ENCODE assay signal across 1 cellular context in the genomic region with DNA sequence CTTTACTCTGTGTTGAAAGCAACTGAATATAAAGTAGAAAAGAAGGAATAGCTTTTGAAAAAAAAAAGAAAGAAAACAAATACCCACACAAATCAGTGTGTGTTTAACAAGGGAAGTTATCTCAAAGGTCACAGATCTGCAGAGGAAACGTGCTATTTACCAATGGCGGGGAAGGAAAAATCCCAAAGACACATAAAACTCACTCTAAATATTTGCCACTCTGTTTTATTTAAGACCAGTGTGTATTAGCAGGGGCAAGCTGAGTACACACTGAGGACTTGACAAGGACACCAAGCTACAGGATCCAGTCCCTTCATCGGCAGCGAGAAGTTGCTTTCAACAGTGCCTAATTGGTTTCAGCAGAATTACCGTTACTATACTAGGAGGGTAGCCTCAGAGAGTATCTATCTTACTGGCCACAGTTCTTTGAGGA.
TF ChIP-seq lines count a peak whose summit lies in the region.

No MANE protein-coding gene starts in this region.

TF ChIP-seq in HepG2, 621 proteins besides CTCF, POLR2A, EP300 and RAD21 (continued from another document and continues in another):
- TF ChIP-seq ZSCAN30 (CRISPR knock-in tag; IDR thresholded peaks at IDR 0.05) (no peak; the same call in 1 of the 2 replicates), ZNF343 (CRISPR knock-in tag; IDR thresholded peaks at IDR 0.05) (no peak), NCOA1 (CRISPR knock-in tag; IDR thresholded peaks at IDR 0.05) (0 out of 2 replicates have a peak, but pooled peaks have one; percentile 76), DNMT1 (CRISPR knock-in tag; IDR thresholded peaks at IDR 0.05) (no peak), ZNF460 (CRISPR knock-in tag; IDR thresholded peaks at IDR 0.05; ENCODE audit: borderline replicate concordance) (no peak; the same call in 1 of the 2 replicates), ZNF879 (CRISPR knock-in tag; IDR thresholded peaks at IDR 0.05) (no peak), TP53 (CRISPR knock-in tag; conservative IDR thresholded peaks at IDR 0.05) (no peak), MYNN (CRISPR knock-in tag; IDR thresholded peaks at IDR 0.05; ENCODE audit: low read depth) (no peak), CBX1 (IDR thresholded peaks at IDR 0.05; ENCODE audit: low read depth) (no peak), PPARG (CRISPR knock-in tag; conservative IDR thresholded peaks at IDR 0.05) (peak; percentile 93), SMAD3 (CRISPR knock-in tag; IDR thresholded peaks at IDR 0.05) (peak; percentile 89), MAFF (IDR thresholded peaks at IDR 0.05; ENCODE audit: low read depth, low read length) (no peak), TBL1XR1 (IDR thresholded peaks at IDR 0.05; ENCODE audit: borderline replicate concordance, low read length, partially characterized antibody) (peak; percentile 83), PRMT3 (CRISPR knock-in tag; IDR thresholded peaks at IDR 0.05; ENCODE audit: borderline replicate concordance, low read depth) (no peak), ZNF335 (CRISPR knock-in tag; IDR thresholded peaks at IDR 0.05) (peak; percentile 64; the same call in 1 of the 2 replicates), ARHGAP35 (CRISPR knock-in tag; IDR thresholded peaks at IDR 0.05; ENCODE audit: borderline replicate concordance) (no peak), SRSF1 (optimal IDR thresholded peaks at IDR 0.05; ENCODE audit: low read depth, low read length) (no peak), CHCHD3 (CRISPR knock-in tag; IDR thresholded peaks at IDR 0.05) (no peak), ZNF709 (CRISPR knock-in tag; IDR thresholded peaks at IDR 0.05) (no peak), FOXP1 (IDR thresholded peaks at IDR 0.05) (peak; percentile 82), FOXP1 (CRISPR knock-in tag; IDR thresholded peaks at IDR 0.05) (peak; percentile 99), DMTF1 (CRISPR knock-in tag; IDR thresholded peaks at IDR 0.05) (no peak), PAX8 (CRISPR knock-in tag; IDR thresholded peaks at IDR 0.05; ENCODE audit: borderline replicate concordance) (no peak), DR1 (CRISPR knock-in tag; IDR thresholded peaks at IDR 0.05) (no peak), PLRG1 (conservative IDR thresholded peaks at IDR 0.05) (no peak), HOXA7 (CRISPR knock-in tag; IDR thresholded peaks at IDR 0.05) (no peak), GTF3A (CRISPR knock-in tag; conservative IDR thresholded peaks at IDR 0.05) (no peak), ELF4 (CRISPR knock-in tag; IDR thresholded peaks at IDR 0.05; ENCODE audit: borderline replicate concordance) (0 out of 2 replicates have a peak, but pooled peaks have one; percentile 27), NR2F2 (IDR thresholded peaks at IDR 0.05; ENCODE audit: borderline replicate concordance, low read depth) (peak; percentile 100), ZNF580 (CRISPR knock-in tag; IDR thresholded peaks at IDR 0.05; ENCODE audit: borderline replicate concordance, low read depth) (peak; percentile 59; the same call in 1 of the 2 replicates), ZNF292 (CRISPR knock-in tag; IDR thresholded peaks at IDR 0.05; ENCODE audit: borderline replicate concordance, low read depth) (peak; percentile 72; the same call in 1 of the 2 replicates), ZNF121 (CRISPR knock-in tag; IDR thresholded peaks at IDR 0.05) (no peak), ZNF83 (CRISPR knock-in tag; IDR thresholded peaks at IDR 0.05; ENCODE audit: borderline replicate concordance) (no peak), KAT8 (CRISPR knock-in tag; IDR thresholded peaks at IDR 0.05) (peak; percentile 82), FOSL1 (CRISPR knock-in tag; IDR thresholded peaks at IDR 0.05; ENCODE audit: borderline replicate concordance) (no peak), TAF1 (CRISPR knock-in tag; IDR thresholded peaks at IDR 0.05) (peak; percentile 37; the same call in 1 of the 2 replicates), BHLHE40 (IDR thresholded peaks at IDR 0.05; ENCODE audit: low read length) (peak; percentile 96), SKIL (CRISPR knock-in tag; IDR thresholded peaks at IDR 0.05; ENCODE audit: borderline replicate concordance) (peak; percentile 69; the same call in 1 of the 2 replicates), SOX13 (IDR thresholded peaks at IDR 0.05) (peak; percentile 93), SOX13 (CRISPR knock-in tag; conservative IDR thresholded peaks at IDR 0.05 in 1 of 2, IDR thresholded peaks at IDR 0.05 in 1 of 2) (peak in 1 of 2 experiments; percentile 98; a peak in 2 of 4 replicates)
- TF ChIP-seq, protein P1, sequence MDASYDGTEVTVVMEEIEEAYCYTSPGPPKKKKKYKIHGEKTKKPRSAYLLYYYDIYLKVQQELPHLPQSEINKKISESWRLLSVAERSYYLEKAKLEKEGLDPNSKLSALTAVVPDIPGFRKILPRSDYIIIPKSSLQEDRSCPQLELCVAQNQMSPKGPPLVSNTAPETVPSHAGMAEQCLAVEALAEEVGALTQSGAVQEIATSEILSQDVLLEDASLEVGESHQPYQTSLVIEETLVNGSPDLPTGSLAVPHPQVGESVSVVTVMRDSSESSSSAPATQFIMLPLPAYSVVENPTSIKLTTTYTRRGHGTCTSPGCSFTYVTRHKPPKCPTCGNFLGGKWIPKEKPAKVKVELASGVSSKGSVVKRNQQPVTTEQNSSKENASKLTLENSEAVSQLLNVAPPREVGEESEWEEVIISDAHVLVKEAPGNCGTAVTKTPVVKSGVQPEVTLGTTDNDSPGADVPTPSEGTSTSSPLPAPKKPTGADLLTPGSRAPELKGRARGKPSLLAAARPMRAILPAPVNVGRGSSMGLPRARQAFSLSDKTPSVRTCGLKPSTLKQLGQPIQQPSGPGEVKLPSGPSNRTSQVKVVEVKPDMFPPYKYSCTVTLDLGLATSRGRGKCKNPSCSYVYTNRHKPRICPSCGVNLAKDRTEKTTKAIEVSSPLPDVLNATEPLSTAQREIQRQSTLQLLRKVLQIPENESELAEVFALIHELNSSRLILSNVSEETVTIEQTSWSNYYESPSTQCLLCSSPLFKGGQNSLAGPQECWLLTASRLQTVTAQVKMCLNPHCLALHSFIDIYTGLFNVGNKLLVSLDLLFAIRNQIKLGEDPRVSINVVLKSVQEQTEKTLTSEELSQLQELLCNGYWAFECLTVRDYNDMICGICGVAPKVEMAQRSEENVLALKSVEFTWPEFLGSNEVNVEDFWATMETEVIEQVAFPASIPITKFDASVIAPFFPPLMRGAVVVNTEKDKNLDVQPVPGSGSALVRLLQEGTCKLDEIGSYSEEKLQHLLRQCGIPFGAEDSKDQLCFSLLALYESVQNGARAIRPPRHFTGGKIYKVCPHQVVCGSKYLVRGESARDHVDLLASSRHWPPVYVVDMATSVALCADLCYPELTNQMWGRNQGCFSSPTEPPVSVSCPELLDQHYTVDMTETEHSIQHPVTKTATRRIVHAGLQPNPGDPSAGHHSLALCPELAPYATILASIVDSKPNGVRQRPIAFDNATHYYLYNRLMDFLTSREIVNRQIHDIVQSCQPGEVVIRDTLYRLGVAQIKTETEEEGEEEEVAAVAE (CRISPR knock-in tag; IDR thresholded peaks at IDR 0.05; ENCODE audit: borderline replicate concordance) = no peak
- TF ChIP-seq, protein P2, sequence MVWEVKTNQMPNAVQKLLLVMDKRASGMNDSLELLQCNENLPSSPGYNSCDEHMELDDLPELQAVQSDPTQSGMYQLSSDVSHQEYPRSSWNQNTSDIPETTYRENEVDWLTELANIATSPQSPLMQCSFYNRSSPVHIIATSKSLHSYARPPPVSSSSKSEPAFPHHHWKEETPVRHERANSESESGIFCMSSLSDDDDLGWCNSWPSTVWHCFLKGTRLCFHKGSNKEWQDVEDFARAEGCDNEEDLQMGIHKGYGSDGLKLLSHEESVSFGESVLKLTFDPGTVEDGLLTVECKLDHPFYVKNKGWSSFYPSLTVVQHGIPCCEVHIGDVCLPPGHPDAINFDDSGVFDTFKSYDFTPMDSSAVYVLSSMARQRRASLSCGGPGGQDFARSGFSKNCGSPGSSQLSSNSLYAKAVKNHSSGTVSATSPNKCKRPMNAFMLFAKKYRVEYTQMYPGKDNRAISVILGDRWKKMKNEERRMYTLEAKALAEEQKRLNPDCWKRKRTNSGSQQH (CRISPR knock-in tag; IDR thresholded peaks at IDR 0.05; ENCODE audit: low read depth) = no peak
- TF ChIP-seq, protein P3, sequence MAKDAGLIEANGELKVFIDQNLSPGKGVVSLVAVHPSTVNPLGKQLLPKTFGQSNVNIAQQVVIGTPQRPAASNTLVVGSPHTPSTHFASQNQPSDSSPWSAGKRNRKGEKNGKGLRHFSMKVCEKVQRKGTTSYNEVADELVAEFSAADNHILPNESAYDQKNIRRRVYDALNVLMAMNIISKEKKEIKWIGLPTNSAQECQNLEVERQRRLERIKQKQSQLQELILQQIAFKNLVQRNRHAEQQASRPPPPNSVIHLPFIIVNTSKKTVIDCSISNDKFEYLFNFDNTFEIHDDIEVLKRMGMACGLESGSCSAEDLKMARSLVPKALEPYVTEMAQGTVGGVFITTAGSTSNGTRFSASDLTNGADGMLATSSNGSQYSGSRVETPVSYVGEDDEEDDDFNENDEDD (CRISPR knock-in tag; IDR thresholded peaks at IDR 0.05; ENCODE audit: borderline replicate concordance) = no peak
- TF ChIP-seq, protein P4, sequence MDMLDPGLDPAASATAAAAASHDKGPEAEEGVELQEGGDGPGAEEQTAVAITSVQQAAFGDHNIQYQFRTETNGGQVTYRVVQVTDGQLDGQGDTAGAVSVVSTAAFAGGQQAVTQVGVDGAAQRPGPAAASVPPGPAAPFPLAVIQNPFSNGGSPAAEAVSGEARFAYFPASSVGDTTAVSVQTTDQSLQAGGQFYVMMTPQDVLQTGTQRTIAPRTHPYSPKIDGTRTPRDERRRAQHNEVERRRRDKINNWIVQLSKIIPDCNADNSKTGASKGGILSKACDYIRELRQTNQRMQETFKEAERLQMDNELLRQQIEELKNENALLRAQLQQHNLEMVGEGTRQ (IDR thresholded peaks at IDR 0.05; ENCODE audit: low read depth, low read length) = no peak
- TF ChIP-seq, protein P4 (CRISPR knock-in tag; IDR thresholded peaks at IDR 0.05; ENCODE audit: borderline replicate concordance) = no peak
- TF ChIP-seq, protein P5, sequence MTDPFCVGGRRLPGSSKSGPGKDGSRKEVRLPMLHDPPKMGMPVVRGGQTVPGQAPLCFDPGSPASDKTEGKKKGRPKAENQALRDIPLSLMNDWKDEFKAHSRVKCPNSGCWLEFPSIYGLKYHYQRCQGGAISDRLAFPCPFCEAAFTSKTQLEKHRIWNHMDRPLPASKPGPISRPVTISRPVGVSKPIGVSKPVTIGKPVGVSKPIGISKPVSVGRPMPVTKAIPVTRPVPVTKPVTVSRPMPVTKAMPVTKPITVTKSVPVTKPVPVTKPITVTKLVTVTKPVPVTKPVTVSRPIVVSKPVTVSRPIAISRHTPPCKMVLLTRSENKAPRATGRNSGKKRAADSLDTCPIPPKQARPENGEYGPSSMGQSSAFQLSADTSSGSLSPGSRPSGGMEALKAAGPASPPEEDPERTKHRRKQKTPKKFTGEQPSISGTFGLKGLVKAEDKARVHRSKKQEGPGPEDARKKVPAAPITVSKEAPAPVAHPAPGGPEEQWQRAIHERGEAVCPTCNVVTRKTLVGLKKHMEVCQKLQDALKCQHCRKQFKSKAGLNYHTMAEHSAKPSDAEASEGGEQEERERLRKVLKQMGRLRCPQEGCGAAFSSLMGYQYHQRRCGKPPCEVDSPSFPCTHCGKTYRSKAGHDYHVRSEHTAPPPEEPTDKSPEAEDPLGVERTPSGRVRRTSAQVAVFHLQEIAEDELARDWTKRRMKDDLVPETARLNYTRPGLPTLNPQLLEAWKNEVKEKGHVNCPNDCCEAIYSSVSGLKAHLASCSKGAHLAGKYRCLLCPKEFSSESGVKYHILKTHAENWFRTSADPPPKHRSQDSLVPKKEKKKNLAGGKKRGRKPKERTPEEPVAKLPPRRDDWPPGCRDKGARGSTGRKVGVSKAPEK (CRISPR knock-in tag; IDR thresholded peaks at IDR 0.05; ENCODE audit: borderline replicate concordance) = peak; percentile 67; the same call in 1 of the 2 replicates
